ENCODE assay signal across 1 cellular context in the genomic region with DNA sequence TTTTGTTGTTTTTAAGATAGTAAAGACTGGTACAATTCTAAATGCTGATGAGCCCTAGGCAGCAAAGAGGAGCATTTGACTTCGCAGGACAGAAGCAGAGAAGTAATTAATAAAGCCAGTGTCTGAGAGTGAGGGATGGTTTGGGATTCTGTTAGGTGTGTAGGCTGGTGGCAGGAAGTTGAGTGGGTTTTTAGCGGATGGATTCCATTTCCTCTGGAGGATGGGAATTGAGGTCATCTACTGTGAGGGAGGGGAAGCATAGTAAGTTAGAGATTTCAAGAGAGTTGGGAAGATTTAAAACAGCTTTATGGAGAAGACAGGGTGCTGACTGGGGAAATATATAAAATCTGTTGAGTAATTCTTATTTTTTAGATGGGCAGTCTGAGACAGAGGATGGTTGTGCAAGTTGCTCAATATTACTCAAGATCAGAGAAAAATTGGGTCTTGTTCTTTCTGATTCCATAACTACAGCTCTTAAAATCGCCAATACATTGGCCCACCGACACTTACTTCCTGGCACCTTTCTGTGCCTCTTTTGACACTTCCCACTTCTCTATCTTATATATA.
TF ChIP-seq lines count a peak whose summit lies in the region.

No MANE protein-coding gene starts in this region.

TF ChIP-seq in H1, 55 proteins besides CTCF, POLR2A, EP300 and RAD21:
- TF ChIP-seq RFX5 (IDR thresholded peaks at IDR 0.05; ENCODE audit: borderline replicate concordance, low read depth, low read length) (no peak), ZNF274 (IDR thresholded peaks at IDR 0.05; ENCODE audit: borderline replicate concordance, extremely low read depth, low read length) (no peak), ASH2L (IDR thresholded peaks at IDR 0.05; ENCODE audit: low read length) (no peak), HDAC6 (IDR thresholded peaks at IDR 0.05; ENCODE audit: low read depth, low read length) (no peak), SP4 (IDR thresholded peaks at IDR 0.05; ENCODE audit: low read length) (no peak), RBBP5 (IDR thresholded peaks at IDR 0.05; ENCODE audit: borderline replicate concordance, low read depth, low read length) (no peak), NRF1 (IDR thresholded peaks at IDR 0.05; ENCODE audit: low read depth, low read length) (no peak), TEAD4 (IDR thresholded peaks at IDR 0.05; ENCODE audit: low read depth, low read length) (no peak)
- TF ChIP-seq, protein P1, sequence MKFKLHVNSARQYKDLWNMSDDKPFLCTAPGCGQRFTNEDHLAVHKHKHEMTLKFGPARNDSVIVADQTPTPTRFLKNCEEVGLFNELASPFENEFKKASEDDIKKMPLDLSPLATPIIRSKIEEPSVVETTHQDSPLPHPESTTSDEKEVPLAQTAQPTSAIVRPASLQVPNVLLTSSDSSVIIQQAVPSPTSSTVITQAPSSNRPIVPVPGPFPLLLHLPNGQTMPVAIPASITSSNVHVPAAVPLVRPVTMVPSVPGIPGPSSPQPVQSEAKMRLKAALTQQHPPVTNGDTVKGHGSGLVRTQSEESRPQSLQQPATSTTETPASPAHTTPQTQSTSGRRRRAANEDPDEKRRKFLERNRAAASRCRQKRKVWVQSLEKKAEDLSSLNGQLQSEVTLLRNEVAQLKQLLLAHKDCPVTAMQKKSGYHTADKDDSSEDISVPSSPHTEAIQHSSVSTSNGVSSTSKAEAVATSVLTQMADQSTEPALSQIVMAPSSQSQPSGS (IDR thresholded peaks at IDR 0.05; ENCODE audit: low read length), result no peak
- TF ChIP-seq, protein P2, sequence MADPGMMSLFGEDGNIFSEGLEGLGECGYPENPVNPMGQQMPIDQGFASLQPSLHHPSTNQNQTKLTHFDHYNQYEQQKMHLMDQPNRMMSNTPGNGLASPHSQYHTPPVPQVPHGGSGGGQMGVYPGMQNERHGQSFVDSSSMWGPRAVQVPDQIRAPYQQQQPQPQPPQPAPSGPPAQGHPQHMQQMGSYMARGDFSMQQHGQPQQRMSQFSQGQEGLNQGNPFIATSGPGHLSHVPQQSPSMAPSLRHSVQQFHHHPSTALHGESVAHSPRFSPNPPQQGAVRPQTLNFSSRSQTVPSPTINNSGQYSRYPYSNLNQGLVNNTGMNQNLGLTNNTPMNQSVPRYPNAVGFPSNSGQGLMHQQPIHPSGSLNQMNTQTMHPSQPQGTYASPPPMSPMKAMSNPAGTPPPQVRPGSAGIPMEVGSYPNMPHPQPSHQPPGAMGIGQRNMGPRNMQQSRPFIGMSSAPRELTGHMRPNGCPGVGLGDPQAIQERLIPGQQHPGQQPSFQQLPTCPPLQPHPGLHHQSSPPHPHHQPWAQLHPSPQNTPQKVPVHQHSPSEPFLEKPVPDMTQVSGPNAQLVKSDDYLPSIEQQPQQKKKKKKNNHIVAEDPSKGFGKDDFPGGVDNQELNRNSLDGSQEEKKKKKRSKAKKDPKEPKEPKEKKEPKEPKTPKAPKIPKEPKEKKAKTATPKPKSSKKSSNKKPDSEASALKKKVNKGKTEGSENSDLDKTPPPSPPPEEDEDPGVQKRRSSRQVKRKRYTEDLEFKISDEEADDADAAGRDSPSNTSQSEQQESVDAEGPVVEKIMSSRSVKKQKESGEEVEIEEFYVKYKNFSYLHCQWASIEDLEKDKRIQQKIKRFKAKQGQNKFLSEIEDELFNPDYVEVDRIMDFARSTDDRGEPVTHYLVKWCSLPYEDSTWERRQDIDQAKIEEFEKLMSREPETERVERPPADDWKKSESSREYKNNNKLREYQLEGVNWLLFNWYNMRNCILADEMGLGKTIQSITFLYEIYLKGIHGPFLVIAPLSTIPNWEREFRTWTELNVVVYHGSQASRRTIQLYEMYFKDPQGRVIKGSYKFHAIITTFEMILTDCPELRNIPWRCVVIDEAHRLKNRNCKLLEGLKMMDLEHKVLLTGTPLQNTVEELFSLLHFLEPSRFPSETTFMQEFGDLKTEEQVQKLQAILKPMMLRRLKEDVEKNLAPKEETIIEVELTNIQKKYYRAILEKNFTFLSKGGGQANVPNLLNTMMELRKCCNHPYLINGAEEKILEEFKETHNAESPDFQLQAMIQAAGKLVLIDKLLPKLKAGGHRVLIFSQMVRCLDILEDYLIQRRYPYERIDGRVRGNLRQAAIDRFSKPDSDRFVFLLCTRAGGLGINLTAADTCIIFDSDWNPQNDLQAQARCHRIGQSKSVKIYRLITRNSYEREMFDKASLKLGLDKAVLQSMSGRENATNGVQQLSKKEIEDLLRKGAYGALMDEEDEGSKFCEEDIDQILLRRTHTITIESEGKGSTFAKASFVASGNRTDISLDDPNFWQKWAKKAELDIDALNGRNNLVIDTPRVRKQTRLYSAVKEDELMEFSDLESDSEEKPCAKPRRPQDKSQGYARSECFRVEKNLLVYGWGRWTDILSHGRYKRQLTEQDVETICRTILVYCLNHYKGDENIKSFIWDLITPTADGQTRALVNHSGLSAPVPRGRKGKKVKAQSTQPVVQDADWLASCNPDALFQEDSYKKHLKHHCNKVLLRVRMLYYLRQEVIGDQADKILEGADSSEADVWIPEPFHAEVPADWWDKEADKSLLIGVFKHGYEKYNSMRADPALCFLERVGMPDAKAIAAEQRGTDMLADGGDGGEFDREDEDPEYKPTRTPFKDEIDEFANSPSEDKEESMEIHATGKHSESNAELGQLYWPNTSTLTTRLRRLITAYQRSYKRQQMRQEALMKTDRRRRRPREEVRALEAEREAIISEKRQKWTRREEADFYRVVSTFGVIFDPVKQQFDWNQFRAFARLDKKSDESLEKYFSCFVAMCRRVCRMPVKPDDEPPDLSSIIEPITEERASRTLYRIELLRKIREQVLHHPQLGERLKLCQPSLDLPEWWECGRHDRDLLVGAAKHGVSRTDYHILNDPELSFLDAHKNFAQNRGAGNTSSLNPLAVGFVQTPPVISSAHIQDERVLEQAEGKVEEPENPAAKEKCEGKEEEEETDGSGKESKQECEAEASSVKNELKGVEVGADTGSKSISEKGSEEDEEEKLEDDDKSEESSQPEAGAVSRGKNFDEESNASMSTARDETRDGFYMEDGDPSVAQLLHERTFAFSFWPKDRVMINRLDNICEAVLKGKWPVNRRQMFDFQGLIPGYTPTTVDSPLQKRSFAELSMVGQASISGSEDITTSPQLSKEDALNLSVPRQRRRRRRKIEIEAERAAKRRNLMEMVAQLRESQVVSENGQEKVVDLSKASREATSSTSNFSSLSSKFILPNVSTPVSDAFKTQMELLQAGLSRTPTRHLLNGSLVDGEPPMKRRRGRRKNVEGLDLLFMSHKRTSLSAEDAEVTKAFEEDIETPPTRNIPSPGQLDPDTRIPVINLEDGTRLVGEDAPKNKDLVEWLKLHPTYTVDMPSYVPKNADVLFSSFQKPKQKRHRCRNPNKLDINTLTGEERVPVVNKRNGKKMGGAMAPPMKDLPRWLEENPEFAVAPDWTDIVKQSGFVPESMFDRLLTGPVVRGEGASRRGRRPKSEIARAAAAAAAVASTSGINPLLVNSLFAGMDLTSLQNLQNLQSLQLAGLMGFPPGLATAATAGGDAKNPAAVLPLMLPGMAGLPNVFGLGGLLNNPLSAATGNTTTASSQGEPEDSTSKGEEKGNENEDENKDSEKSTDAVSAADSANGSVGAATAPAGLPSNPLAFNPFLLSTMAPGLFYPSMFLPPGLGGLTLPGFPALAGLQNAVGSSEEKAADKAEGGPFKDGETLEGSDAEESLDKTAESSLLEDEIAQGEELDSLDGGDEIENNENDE (IDR thresholded peaks at IDR 0.05; ENCODE audit: insufficient replicate concordance, low read length), result no peak
